1 cellular context compared by ENCODE assay signal in the genomic region with DNA sequence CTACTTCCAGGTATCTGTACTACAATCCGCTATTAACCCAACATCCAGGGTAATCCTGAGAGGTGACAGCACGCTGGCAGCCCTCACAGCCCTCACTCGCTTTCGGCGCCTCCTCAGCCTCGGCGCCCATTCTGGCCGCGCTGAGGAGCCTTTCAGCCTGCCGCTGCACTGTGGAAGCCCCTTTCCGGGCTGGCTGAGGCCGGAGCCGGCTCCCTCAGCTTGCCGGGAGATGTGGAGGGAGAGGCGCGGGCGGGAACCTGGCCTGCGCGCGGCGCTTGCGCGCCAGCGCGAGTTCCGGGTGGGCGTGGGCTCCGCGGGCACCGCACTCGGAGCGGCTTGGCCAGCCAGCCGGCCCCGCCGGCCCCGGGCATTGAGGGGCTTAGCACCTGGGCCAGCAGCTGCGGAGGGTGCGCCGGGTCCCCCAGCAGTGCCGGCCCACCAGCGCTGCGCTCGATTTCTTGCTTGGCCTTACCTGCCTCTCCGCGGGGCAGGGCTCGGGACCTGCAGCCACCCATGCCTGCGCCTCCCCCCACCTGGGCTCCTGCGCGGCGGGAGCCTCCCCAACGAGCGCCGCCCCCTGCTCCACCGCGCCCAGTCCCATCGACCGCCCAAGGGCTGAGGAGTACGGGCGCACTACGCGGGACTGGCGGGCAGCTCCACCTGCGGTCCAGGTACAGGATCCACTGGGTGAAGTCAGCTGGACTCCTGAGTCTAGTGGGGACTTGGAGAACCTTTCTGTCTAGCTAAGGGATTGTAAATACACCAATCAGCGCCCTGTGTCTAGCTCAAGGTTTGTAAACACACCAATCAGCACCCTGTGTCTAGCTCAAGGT.
TF ChIP-seq lines count a peak whose summit lies in the region.

No MANE protein-coding gene starts in this region.

TF ChIP-seq in HepG2, 621 proteins besides CTCF, POLR2A, EP300 and RAD21 (continued from another document and continues in another):
- TF ChIP-seq, protein P1, sequence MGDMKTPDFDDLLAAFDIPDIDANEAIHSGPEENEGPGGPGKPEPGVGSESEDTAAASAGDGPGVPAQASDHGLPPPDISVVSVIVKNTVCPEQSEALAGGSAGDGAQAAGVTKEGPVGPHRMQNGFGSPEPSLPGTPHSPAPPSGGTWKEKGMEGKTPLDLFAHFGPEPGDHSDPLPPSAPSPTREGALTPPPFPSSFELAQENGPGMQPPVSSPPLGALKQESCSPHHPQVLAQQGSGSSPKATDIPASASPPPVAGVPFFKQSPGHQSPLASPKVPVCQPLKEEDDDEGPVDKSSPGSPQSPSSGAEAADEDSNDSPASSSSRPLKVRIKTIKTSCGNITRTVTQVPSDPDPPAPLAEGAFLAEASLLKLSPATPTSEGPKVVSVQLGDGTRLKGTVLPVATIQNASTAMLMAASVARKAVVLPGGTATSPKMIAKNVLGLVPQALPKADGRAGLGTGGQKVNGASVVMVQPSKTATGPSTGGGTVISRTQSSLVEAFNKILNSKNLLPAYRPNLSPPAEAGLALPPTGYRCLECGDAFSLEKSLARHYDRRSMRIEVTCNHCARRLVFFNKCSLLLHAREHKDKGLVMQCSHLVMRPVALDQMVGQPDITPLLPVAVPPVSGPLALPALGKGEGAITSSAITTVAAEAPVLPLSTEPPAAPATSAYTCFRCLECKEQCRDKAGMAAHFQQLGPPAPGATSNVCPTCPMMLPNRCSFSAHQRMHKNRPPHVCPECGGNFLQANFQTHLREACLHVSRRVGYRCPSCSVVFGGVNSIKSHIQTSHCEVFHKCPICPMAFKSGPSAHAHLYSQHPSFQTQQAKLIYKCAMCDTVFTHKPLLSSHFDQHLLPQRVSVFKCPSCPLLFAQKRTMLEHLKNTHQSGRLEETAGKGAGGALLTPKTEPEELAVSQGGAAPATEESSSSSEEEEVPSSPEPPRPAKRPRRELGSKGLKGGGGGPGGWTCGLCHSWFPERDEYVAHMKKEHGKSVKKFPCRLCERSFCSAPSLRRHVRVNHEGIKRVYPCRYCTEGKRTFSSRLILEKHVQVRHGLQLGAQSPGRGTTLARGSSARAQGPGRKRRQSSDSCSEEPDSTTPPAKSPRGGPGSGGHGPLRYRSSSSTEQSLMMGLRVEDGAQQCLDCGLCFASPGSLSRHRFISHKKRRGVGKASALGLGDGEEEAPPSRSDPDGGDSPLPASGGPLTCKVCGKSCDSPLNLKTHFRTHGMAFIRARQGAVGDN (CRISPR knock-in tag; IDR thresholded peaks at IDR 0.05), result peak; percentile 63
- TF ChIP-seq NR2C2 (CRISPR knock-in tag; IDR thresholded peaks at IDR 0.05; ENCODE audit: borderline replicate concordance) (no peak), ZMYM2 (CRISPR knock-in tag; IDR thresholded peaks at IDR 0.05) (peak; percentile 86; the same call in 1 of the 2 replicates), GABPB1 (CRISPR knock-in tag; IDR thresholded peaks at IDR 0.05) (peak; percentile 62; the same call in 1 of the 2 replicates), ZFY (CRISPR knock-in tag; IDR thresholded peaks at IDR 0.05) (peak; percentile 50; the same call in 1 of the 2 replicates), ZNF512B (CRISPR knock-in tag; IDR thresholded peaks at IDR 0.05; ENCODE audit: borderline replicate concordance) (0 out of 2 replicates have a peak, but pooled peaks have one; percentile 41), RFXAP (CRISPR knock-in tag; IDR thresholded peaks at IDR 0.05; ENCODE audit: borderline replicate concordance) (0 out of 2 replicates have a peak, but pooled peaks have one; percentile 16), IRF9 (CRISPR knock-in tag; IDR thresholded peaks at IDR 0.05; ENCODE audit: borderline replicate concordance) (no peak), FOXK1 (CRISPR knock-in tag; IDR thresholded peaks at IDR 0.05; ENCODE audit: borderline replicate concordance, low read depth) (0 out of 2 replicates have a peak, but pooled peaks have one; percentile 21), SRY (CRISPR knock-in tag; IDR thresholded peaks at IDR 0.05) (0 out of 2 replicates have a peak, but pooled peaks have one; percentile 37), ELF1 (CRISPR knock-in tag; IDR thresholded peaks at IDR 0.05) (0 out of 2 replicates have a peak, but pooled peaks have one; percentile 23), XRCC5 (optimal IDR thresholded peaks at IDR 0.05; ENCODE audit: low read length) (no peak), ZSCAN31 (CRISPR knock-in tag; IDR thresholded peaks at IDR 0.05; ENCODE audit: low read depth) (peak; percentile 58; the same call in 1 of the 2 replicates), CEBPB (IDR thresholded peaks at IDR 0.05; ENCODE audit: borderline replicate concordance, low read depth, low read length) (no peak), ZNF280D (CRISPR knock-in tag; IDR thresholded peaks at IDR 0.05) (0 out of 2 replicates have a peak, but pooled peaks have one; percentile 24), ZHX1 (CRISPR knock-in tag; IDR thresholded peaks at IDR 0.05; ENCODE audit: low read depth) (peak; percentile 34; the same call in 1 of the 2 replicates), FOXP1 (IDR thresholded peaks at IDR 0.05) (no peak), FOXP1 (CRISPR knock-in tag; IDR thresholded peaks at IDR 0.05) (no peak), TFDP1 (CRISPR knock-in tag; IDR thresholded peaks at IDR 0.05; ENCODE audit: borderline replicate concordance) (peak; percentile 57; the same call in 1 of the 2 replicates), ZSCAN21 (CRISPR knock-in tag; IDR thresholded peaks at IDR 0.05; ENCODE audit: borderline replicate concordance) (peak; percentile 41; the same call in 1 of the 2 replicates)
- TF ChIP-seq, protein P2, sequence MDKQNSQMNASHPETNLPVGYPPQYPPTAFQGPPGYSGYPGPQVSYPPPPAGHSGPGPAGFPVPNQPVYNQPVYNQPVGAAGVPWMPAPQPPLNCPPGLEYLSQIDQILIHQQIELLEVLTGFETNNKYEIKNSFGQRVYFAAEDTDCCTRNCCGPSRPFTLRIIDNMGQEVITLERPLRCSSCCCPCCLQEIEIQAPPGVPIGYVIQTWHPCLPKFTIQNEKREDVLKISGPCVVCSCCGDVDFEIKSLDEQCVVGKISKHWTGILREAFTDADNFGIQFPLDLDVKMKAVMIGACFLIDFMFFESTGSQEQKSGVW (CRISPR knock-in tag; IDR thresholded peaks at IDR 0.05; ENCODE audit: borderline replicate concordance), result no peak
- TF ChIP-seq, protein P3, sequence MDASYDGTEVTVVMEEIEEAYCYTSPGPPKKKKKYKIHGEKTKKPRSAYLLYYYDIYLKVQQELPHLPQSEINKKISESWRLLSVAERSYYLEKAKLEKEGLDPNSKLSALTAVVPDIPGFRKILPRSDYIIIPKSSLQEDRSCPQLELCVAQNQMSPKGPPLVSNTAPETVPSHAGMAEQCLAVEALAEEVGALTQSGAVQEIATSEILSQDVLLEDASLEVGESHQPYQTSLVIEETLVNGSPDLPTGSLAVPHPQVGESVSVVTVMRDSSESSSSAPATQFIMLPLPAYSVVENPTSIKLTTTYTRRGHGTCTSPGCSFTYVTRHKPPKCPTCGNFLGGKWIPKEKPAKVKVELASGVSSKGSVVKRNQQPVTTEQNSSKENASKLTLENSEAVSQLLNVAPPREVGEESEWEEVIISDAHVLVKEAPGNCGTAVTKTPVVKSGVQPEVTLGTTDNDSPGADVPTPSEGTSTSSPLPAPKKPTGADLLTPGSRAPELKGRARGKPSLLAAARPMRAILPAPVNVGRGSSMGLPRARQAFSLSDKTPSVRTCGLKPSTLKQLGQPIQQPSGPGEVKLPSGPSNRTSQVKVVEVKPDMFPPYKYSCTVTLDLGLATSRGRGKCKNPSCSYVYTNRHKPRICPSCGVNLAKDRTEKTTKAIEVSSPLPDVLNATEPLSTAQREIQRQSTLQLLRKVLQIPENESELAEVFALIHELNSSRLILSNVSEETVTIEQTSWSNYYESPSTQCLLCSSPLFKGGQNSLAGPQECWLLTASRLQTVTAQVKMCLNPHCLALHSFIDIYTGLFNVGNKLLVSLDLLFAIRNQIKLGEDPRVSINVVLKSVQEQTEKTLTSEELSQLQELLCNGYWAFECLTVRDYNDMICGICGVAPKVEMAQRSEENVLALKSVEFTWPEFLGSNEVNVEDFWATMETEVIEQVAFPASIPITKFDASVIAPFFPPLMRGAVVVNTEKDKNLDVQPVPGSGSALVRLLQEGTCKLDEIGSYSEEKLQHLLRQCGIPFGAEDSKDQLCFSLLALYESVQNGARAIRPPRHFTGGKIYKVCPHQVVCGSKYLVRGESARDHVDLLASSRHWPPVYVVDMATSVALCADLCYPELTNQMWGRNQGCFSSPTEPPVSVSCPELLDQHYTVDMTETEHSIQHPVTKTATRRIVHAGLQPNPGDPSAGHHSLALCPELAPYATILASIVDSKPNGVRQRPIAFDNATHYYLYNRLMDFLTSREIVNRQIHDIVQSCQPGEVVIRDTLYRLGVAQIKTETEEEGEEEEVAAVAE (CRISPR knock-in tag; IDR thresholded peaks at IDR 0.05; ENCODE audit: borderline replicate concordance), result peak; percentile 72; the same call in 1 of the 2 replicates
- TF ChIP-seq, protein P4, sequence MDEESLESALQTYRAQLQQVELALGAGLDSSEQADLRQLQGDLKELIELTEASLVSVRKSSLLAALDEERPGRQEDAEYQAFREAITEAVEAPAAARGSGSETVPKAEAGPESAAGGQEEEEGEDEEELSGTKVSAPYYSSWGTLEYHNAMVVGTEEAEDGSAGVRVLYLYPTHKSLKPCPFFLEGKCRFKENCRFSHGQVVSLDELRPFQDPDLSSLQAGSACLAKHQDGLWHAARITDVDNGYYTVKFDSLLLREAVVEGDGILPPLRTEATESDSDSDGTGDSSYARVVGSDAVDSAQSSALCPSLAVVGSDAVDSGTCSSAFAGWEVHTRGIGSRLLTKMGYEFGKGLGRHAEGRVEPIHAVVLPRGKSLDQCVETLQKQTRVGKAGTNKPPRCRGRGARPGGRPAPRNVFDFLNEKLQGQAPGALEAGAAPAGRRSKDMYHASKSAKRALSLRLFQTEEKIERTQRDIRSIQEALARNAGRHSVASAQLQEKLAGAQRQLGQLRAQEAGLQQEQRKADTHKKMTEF (CRISPR knock-in tag; IDR thresholded peaks at IDR 0.05), result 0 out of 2 replicates have a peak, but pooled peaks have one; percentile 26
